ENCODE assay signal across 10 cellular contexts in genomic region chr6:112389842-112390241, GRCh38. TPM values are rescaled to one million over a fixed set of nuclear protein-coding genes. Genes with fewer than 3 reads are reported as not detected.
"Had no signal": no experiment of that assay in that cellular context is flagged by ENCODE, and none has a peak within 500 bp of the region (broad histone marks: within the 10 kb centered on the region; RNA-seq: fewer than 3 reads in every experiment).

No MANE protein-coding gene starts in this region.

- H3K36me3 ChIP-seq: HAP-1 had no signal

- H3K9me3 ChIP-seq: HAP-1 had no signal

- ATAC-seq: HCT116, K562 had no signal

- DNase-seq: GOT3, H7, HFFc6, IMR-90, KG1 had no signal

- H3K4me3 ChIP-seq: HAP-1, K562 had no signal

- H3K4me1 ChIP-seq: HAP-1 had no signal

- H3K27ac ChIP-seq: HL-60 had no signal

RNA-seq across cellular contexts. Expression of gene RFPL4B, which starts 42.7 kb away (rescaled TPM):
- total RNA-seq: H4, H7, IMR-90 had no signal
- polyA plus RNA-seq: IMR-90 had no signal
